In genomic region chr10:62052276-62052675, GRCh38 we compare ENCODE assay signal across 11 cellular contexts.
DNase-seq lines count a peak whose midpoint lies in the region; ATAC-seq and TF ChIP-seq lines count a peak whose summit lies in the region.
"Had no signal": no experiment of that assay in that cellular context is flagged by ENCODE, and none has a peak within 500 bp of the region (broad histone marks: within the 10 kb centered on the region; RNA-seq: fewer than 3 reads in every experiment).

No MANE protein-coding gene starts in this region.

- no peaks in the 10 kb centered on the region for H3K27me3 ChIP-seq in gastroesophageal sphincter
- no peaks in the 10 kb centered on the region for H3K27me3 ChIP-seq in subcutaneous abdominal adipose tissue (ENCODE audit: control insufficient read depth in 5 of 5, insufficient read depth in 4 of 5, low read length in 5 of 5)

- POLR2A ChIA-PET in activated B cell treated with CpG ODN at 0.5 μM for 24 hours (lab: Charles Lee): interaction anchor here (0.9 to 7.4 kb wide), 10 partner anchors 12 to 191 kb away, joined by 3 to 103 read pairs (median 4); partner anchors contain the start of gene ARID5B

- WGBS in gastroesophageal sphincter (ENCODE audit: low coverage in 1 of 2), 2 donors: 97 to 100% methylated on average over 4 of the region's 4 CpGs

- H3K4me1 Mint-ChIP-seq in activated T-cell treated with anti-CD3 and anti-CD28 coated beads, Interleukin-2, amount 50 U/mL, for 72 hours (ENCODE audit: low read depth): peaks cover 95% of the 10 kb centered on the region
- H3K4me1 Mint-ChIP-seq in activated B cell treated with CpG ODN at 0.5 μM for 24 hours: peaks cover 100% of the 10 kb centered on the region

- H3K4me3 ChIP-seq in gastroesophageal sphincter (peak overlapping the region in 1 of 2 donors; percentile 54), subcutaneous abdominal adipose tissue (ENCODE audit: low read depth in 1 of 5, low read length in 5 of 5) (peak overlapping the region in 4 of 5 donors; percentile 81 to 92 (median 88))

- CTCF ChIA-PET in activated B cell treated with CpG ODN at 0.5 μM for 24 hours (lab: Charles Lee): interaction anchor here (1.8 to 7.4 kb wide), 3 partner anchors 13 to 193 kb away, joined by 6 to 77 read pairs (median 7); no protein-coding TSS in a partner anchor

- intact Hi-C loops in activated B cell treated with CpG ODN at 0.5 μM for 24 hours (cut with micrococcal nuclease): loop anchor here (10.0 kb wide), 1 partner anchor 767 kb away; no protein-coding TSS in a partner anchor

- H3K27me3 Mint-ChIP-seq in activated T-cell treated with anti-CD3 and anti-CD28 coated beads, Interleukin-2, amount 50 U/mL, for 72 hours (ENCODE audit: low read depth): no peaks in the 10 kb centered on the region
- H3K27me3 Mint-ChIP-seq in activated B cell treated with CpG ODN at 0.5 μM for 24 hours: no peaks in the 10 kb centered on the region

- H3K9me3 Mint-ChIP-seq in activated T-cell treated with anti-CD3 and anti-CD28 coated beads, Interleukin-2, amount 50 U/mL, for 72 hours: no peaks in the 10 kb centered on the region
- peaks cover 2% of the 10 kb centered on the region for H3K9me3 Mint-ChIP-seq in activated B cell treated with CpG ODN at 0.5 μM for 24 hours

- H3K9me3 ChIP-seq in gastroesophageal sphincter (no peaks in the 10 kb centered on the region), subcutaneous abdominal adipose tissue (ENCODE audit: control insufficient read depth in 5 of 5, low read length in 5 of 5) (no peaks in the 10 kb centered on the region)

- peaks cover 17 to 83% (median 35%) of the 10 kb centered on the region in 3 donors for H3K4me1 ChIP-seq in gastroesophageal sphincter
- H3K4me1 ChIP-seq in subcutaneous abdominal adipose tissue (ENCODE audit: control insufficient read depth in 5 of 5, insufficient read depth in 5 of 5, low read length in 5 of 5): peaks cover 7 to 87% (median 78%) of the 10 kb centered on the region in 5 donors

- peak overlapping the region in 1 of 5 donors; percentile 100 for H3K9ac ChIP-seq in subcutaneous abdominal adipose tissue (ENCODE audit: low read length in 5 of 5)

- no peak for ATAC-seq in activated T-cell treated with anti-CD3 and anti-CD28 coated beads, Interleukin-2, amount 50 U/mL, for 72 hours (replicated peaks in 1 of 2)
- no peak for ATAC-seq in activated B cell treated with CpG ODN at 0.5 μM for 24 hours (ENCODE audit: low read depth)
- no peak for ATAC-seq in gastroesophageal sphincter

- H3K4me3 Mint-ChIP-seq in activated T-cell treated with anti-CD3 and anti-CD28 coated beads, Interleukin-2, amount 50 U/mL, for 72 hours: peak overlapping the region; percentile 95 to 96
- H3K4me3 Mint-ChIP-seq in activated B cell treated with CpG ODN at 0.5 μM for 24 hours: peak overlapping the region; percentile 11

- no peak for TF ChIP-seq POLR2A in gastroesophageal sphincter (IDR thresholded peaks at IDR 0.05)

- H3K27ac Mint-ChIP-seq in activated T-cell treated with anti-CD3 and anti-CD28 coated beads, Interleukin-2, amount 50 U/mL, for 72 hours: peak overlapping the region; percentile 99
- peak overlapping the region; percentile 93 for H3K27ac Mint-ChIP-seq in activated B cell treated with CpG ODN at 0.5 μM for 24 hours

- TF ChIP-seq CTCF in activated B cell treated with CpG ODN at 0.5 μM for 24 hours (IDR thresholded peaks at IDR 0.05) (no peak), gastroesophageal sphincter (IDR thresholded peaks at IDR 0.05) (no peak)

- H3K36me3 ChIP-seq in gastroesophageal sphincter (peaks cover 0 to 20% of the 10 kb centered on the region in 2 donors), subcutaneous abdominal adipose tissue (ENCODE audit: control insufficient read depth in 5 of 5, insufficient read depth in 5 of 5, low read length in 5 of 5) (peaks cover 14 to 32% (median 25%) of the 10 kb centered on the region in 5 donors)

- H3K27ac ChIP-seq in gastroesophageal sphincter (peak overlapping the region; percentile 43 to 92 (median 81)), subcutaneous abdominal adipose tissue (ENCODE audit: low read depth, low read length) (peak overlapping the region; percentile 98)

- H3K36me3 Mint-ChIP-seq in activated T-cell treated with anti-CD3 and anti-CD28 coated beads, Interleukin-2, amount 50 U/mL, for 72 hours (ENCODE audit: insufficient read depth in 2 of 2): peaks cover 60 to 79% of the 10 kb centered on the region in 2 donors
- peaks cover 72% of the 10 kb centered on the region for H3K36me3 Mint-ChIP-seq in activated B cell treated with CpG ODN at 0.5 μM for 24 hours (ENCODE audit: low read depth)

- no peak for DNase-seq in activated T-cell treated with anti-CD3 and anti-CD28 coated beads, Interleukin-2, amount 50 U/mL, for 72 hours
- DNase-seq in activated T-cell treated with anti-CD3 and anti-CD28 coated beads, Interleukin-2, amount 50 U/mL, for 1 hour: no peak
- no peak for DNase-seq in activated B cell treated with CpG ODN at 0.5 μM for 24 hours
- no peak for DNase-seq in GM19238 (ENCODE audit: insufficient read length, low spot score)
- no peak for DNase-seq in AG08396 (ENCODE audit: low spot score)
- no peak for DNase-seq in NCI-H2081 (lab: John Stamatoyannopoulos, UW)
- DNase-seq: GF-D8, GOT3, KG1 had no signal

- no peak for TF ChIP-seq EP300 in gastroesophageal sphincter (IDR thresholded peaks at IDR 0.05)
